ENCODE assay signal across 26 cellular contexts in the genomic region with DNA sequence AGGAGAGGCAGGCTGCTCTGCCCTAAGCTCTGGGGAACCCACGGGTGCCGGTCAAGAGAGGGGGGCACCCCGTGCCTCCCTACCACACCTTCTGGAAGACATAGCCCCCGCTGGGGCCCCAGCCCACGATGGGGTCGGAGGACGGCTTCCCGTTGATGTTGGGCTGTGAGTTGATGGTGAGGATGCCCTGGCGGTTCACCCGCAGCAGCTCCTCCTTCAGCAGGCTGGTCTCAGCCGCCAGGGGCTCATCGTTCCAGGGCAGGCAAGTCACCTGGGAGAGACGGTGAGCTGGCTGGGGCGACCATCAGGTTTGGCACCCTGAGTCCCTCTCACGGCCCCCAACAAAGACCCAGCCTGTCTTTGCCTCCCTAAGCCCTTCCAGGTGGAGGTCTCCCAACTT. TPM values are rescaled to one million over a fixed set of nuclear protein-coding genes. Genes with fewer than 3 reads are reported as not detected.
A peak's percentile ranks its signal among the peaks of the same experiment; 100 is the strongest.
DNase-seq lines count a peak whose midpoint lies in the region; FAIRE-seq and TF ChIP-seq lines count a peak whose summit lies in the region.
"Had no signal": no experiment of that assay in that cellular context is flagged by ENCODE, and none has a peak within 500 bp of the region (broad histone marks: within the 10 kb centered on the region; RNA-seq: fewer than 3 reads in every experiment).

No MANE protein-coding gene starts in this region.

- H3K36me3 Mint-ChIP-seq in CD8-positive, alpha-beta memory T cell, result peaks cover 0 to 76% (median 14%) of the 10 kb centered on the region in 3 donors
- peaks cover 14% of the 10 kb centered on the region for H3K36me3 Mint-ChIP-seq in Caco-2 (ENCODE audit: insufficient read depth, unreplicated experiment)

- CTCF ChIA-PET in CD8-positive, alpha-beta memory T cell (lab: Charles Lee), result no interaction called here
- CTCF ChIA-PET in Caco-2 (lab: Charles Lee), result no interaction called here

- BruUV-seq in Caco-2 (replicated peaks; lab: Mats Ljungman, UMichigan), result no TSS peak

- H3K4me1 ChIP-seq in CD8-positive, alpha-beta memory T cell (ENCODE audit: insufficient read depth, low read length), result no peaks in the 10 kb centered on the region
- H3K4me1 ChIP-seq in cardiac muscle cell (ENCODE audit: low read depth) (peaks cover 39% of the 10 kb centered on the region), kidney (ENCODE audit: control insufficient read depth in 1 of 2, insufficient read depth in 1 of 2, low read depth in 1 of 2, low read length in 2 of 2) (peaks cover 30 to 39% of the 10 kb centered on the region in 2 donors), skeletal muscle tissue (ENCODE audit: control insufficient read depth in 3 of 3, insufficient read depth in 3 of 3, low read length in 3 of 3) (peaks cover 52 to 69% (median 56%) of the 10 kb centered on the region in 3 donors), Caco-2 (peaks cover 19% of the 10 kb centered on the region)
- H3K4me1 ChIP-seq: BE2C had no signal

- peaks cover 16% of the 10 kb centered on the region for H3K36me3 ChIP-seq in CD8-positive, alpha-beta memory T cell (ENCODE audit: insufficient read depth, low read length)
- H3K36me3 ChIP-seq in cardiac muscle cell (peaks cover 21% of the 10 kb centered on the region), kidney (ENCODE audit: control insufficient read depth in 1 of 2, insufficient read depth in 2 of 2, low read length in 2 of 2) (peaks cover 11 to 58% of the 10 kb centered on the region in 2 donors), skeletal muscle tissue (ENCODE audit: control insufficient read depth in 3 of 3, insufficient read depth in 3 of 3, low read length in 3 of 3) (peaks cover 48 to 61% (median 61%) of the 10 kb centered on the region in 3 donors), Caco-2 (ENCODE audit: control insufficient read depth, insufficient read depth, low read length) (peaks cover 1% of the 10 kb centered on the region; the same call in 1 of the 2 replicates)
- H3K36me3 ChIP-seq: BE2C, SJSA1 had no signal

- H3K27ac ChIP-seq in CD8-positive, alpha-beta memory T cell (ENCODE audit: low read depth, low read length), result peak overlapping the region; percentile 16
- peak overlapping the region; percentile 98 for H3K27ac ChIP-seq in cardiac muscle cell
- H3K27ac ChIP-seq in kidney (ENCODE audit: low read depth in 2 of 2, low read length in 2 of 2), result no peak overlapping the region
- peak overlapping the region; percentile 58 for H3K27ac ChIP-seq in skeletal muscle tissue (ENCODE audit: low read depth, low read length)
- H3K27ac ChIP-seq: HL-60, SJSA1 had no signal

- TF ChIP-seq CTCF in cardiac muscle cell (IDR thresholded peaks at IDR 0.05; ENCODE audit: low read depth, low read length) (no peak), kidney (IDR thresholded peaks at IDR 0.05; ENCODE audit: borderline replicate concordance, extremely low read depth, insufficient read depth) (no peak), Caco-2 (IDR thresholded peaks at IDR 0.05; ENCODE audit: insufficient read depth in 1 of 2, low read depth in 1 of 2, low read length in 1 of 2, severe bottlenecking in 1 of 2, unreplicated experiment in 1 of 2) (no peak)

- no peak for FAIRE-seq in kidney (lab: Jason Lieb, UNC)
- FAIRE-seq: A204.1, H54 had no signal

- H3K9me3 Mint-ChIP-seq in CD8-positive, alpha-beta memory T cell, result no peaks in the 10 kb centered on the region
- no peaks in the 10 kb centered on the region for H3K9me3 Mint-ChIP-seq in Caco-2 (ENCODE audit: unreplicated experiment)
- H3K9me3 Mint-ChIP-seq: CD4-positive, alpha-beta T cell had no signal

- no peak for DNase-seq in CD8-positive, alpha-beta memory T cell
- DNase-seq in cardiac muscle cell (ENCODE audit: low read depth in 1 of 2, low spot score in 1 of 2), result no peak
- peak; percentile 69 for DNase-seq in kidney
- DNase-seq in iPS-NIHi7 (ENCODE audit: extremely low spot score), result no peak
- DNase-seq in NCI-H510A treated with DMSO at 0.1 percent for 48 hours (lab: John Stamatoyannopoulos, UW), result no peak
- DNase-seq in activated CD4-positive, CD25-positive, alpha-beta regulatory T cell treated with anti-CD3 and anti-CD28 coated beads, Interleukin-2, amount 50 U/mL, for 72 hours, result no peak
- DNase-seq in Caco-2, result no peak
- DNase-seq: BE2C; Calu3; CD4-positive, alpha-beta T cell; DMS79; Karpas-422; NCI-H1048; NCI-H1436; NCI-H1930; NCI-H226; NCI-H524 treated with DMSO at 0.1 percent for 48 hours; PC-3; RPMI8226 had no signal

- H3K4me3 Mint-ChIP-seq in CD8-positive, alpha-beta memory T cell, result no peak overlapping the region
- H3K4me3 Mint-ChIP-seq in Caco-2 (ENCODE audit: unreplicated experiment), result no peak overlapping the region
- H3K4me3 Mint-ChIP-seq: CD4-positive, alpha-beta T cell had no signal

- POLR2A ChIA-PET in CD8-positive, alpha-beta memory T cell (lab: Charles Lee), result interaction anchor here (0.6 kb wide), 1 partner anchor 187 kb away, joined by 3 read pairs; no protein-coding TSS in a partner anchor
- POLR2A ChIA-PET in Caco-2 (lab: Charles Lee), result interaction anchor here (0.5 to 1.0 kb wide), 2 partner anchors 12 to 18 kb away, joined by 3 read pairs; a partner anchor contains a TSS

- H3K9ac ChIP-seq in kidney (ENCODE audit: low read length in 2 of 2) (no peak overlapping the region), skeletal muscle tissue (ENCODE audit: low read depth in 1 of 3, low read length in 3 of 3) (peak overlapping the region in 1 of 3 donors; percentile 6)

- intact Hi-C loops in kidney (cut with DNase I) (no loop called here), Caco-2 (cut with micrococcal nuclease; ENCODE audit: unreplicated experiment) (no loop called here)

- H3K27ac Mint-ChIP-seq in CD8-positive, alpha-beta memory T cell, result no peak overlapping the region
- no peak overlapping the region for H3K27ac Mint-ChIP-seq in Caco-2 (ENCODE audit: unreplicated experiment)
- H3K27ac Mint-ChIP-seq: CD4-positive, alpha-beta T cell had no signal

- peaks cover 0 to 2% (median 0%) of the 10 kb centered on the region in 3 donors for H3K4me1 Mint-ChIP-seq in CD8-positive, alpha-beta memory T cell
- peaks cover 25% of the 10 kb centered on the region for H3K4me1 Mint-ChIP-seq in Caco-2 (ENCODE audit: low read depth, unreplicated experiment)

- no peaks in the 10 kb centered on the region for H3K27me3 Mint-ChIP-seq in CD8-positive, alpha-beta memory T cell
- no peaks in the 10 kb centered on the region for H3K27me3 Mint-ChIP-seq in Caco-2 (ENCODE audit: insufficient read depth, unreplicated experiment)
- H3K27me3 Mint-ChIP-seq: CD4-positive, alpha-beta T cell had no signal

- no peaks in the 10 kb centered on the region for H3K9me3 ChIP-seq in CD8-positive, alpha-beta memory T cell (ENCODE audit: low read length)
- H3K9me3 ChIP-seq in cardiac muscle cell (ENCODE audit: low read depth), result no peaks in the 10 kb centered on the region
- H3K9me3 ChIP-seq in kidney (ENCODE audit: control insufficient read depth in 1 of 2, low read length in 2 of 2), result no peaks in the 10 kb centered on the region
- no peaks in the 10 kb centered on the region for H3K9me3 ChIP-seq in skeletal muscle tissue (ENCODE audit: control insufficient read depth in 3 of 3, low read length in 3 of 3)
- H3K9me3 ChIP-seq in Caco-2, result no peaks in the 10 kb centered on the region
- H3K9me3 ChIP-seq: BE2C, SJSA1 had no signal

- H3K4me3 ChIP-seq in CD8-positive, alpha-beta memory T cell (ENCODE audit: low read length), result no peak overlapping the region
- H3K4me3 ChIP-seq in cardiac muscle cell (no peak overlapping the region), kidney (ENCODE audit: low read length in 2 of 2) (no peak overlapping the region), skeletal muscle tissue (ENCODE audit: low read length in 3 of 3) (no peak overlapping the region), Caco-2 (ENCODE audit: low read depth, low read length) (no peak overlapping the region)
- H3K4me3 ChIP-seq: SJSA1 had no signal

- no peaks in the 10 kb centered on the region for H3K27me3 ChIP-seq in CD8-positive, alpha-beta memory T cell (ENCODE audit: insufficient read depth, low read length, poor library complexity, severe bottlenecking)
- H3K27me3 ChIP-seq in cardiac muscle cell (no peaks in the 10 kb centered on the region), skeletal muscle tissue (ENCODE audit: control insufficient read depth in 3 of 3, insufficient read depth in 3 of 3, low read length in 3 of 3) (no peaks in the 10 kb centered on the region), Caco-2 (replicated peaks; ENCODE audit: control insufficient read depth, insufficient read depth, low read length) (no peaks in the 10 kb centered on the region)
- H3K27me3 ChIP-seq: BE2C, SJSA1 had no signal

RNA-seq across cellular contexts. Expression of a gene that starts 11.9 kb away (rescaled TPM):
- total RNA-seq in CD8-positive, alpha-beta memory T cell, result 10 to 100 TPM; 13.5 to 16.3 TPM
- 10.0 TPM for polyA plus RNA-seq in CD8-positive, alpha-beta memory T cell
- total RNA-seq in cardiac muscle cell, result 54.7 and 64.0 TPM in 2 replicates
- polyA plus RNA-seq in cardiac muscle cell, result 29.0 and 37.5 TPM in 2 replicates
- 65.5 TPM for total RNA-seq in kidney
- polyA plus RNA-seq in kidney (ENCODE audit: insufficient read depth, low read depth, low replicate concordance), result 10.6 TPM
- 43.3 TPM for total RNA-seq in skeletal muscle tissue
- 27.8 and 28.6 TPM in 2 replicates for total RNA-seq in Caco-2 (2022)

RNA-seq across cellular contexts. Expression of a gene that starts 12.2 kb away (rescaled TPM):
- 1 to 10 TPM; 8.9 to 9.3 TPM for total RNA-seq in CD8-positive, alpha-beta memory T cell
- 1.7 TPM for polyA plus RNA-seq in CD8-positive, alpha-beta memory T cell
- total RNA-seq in cardiac muscle cell (22.5 and 27.8 TPM in 2 replicates), kidney (26.0 TPM), skeletal muscle tissue (3.7 TPM), Caco-2 (2022) (30.4 and 34.9 TPM in 2 replicates)
- polyA plus RNA-seq in cardiac muscle cell (15.8 and 31.8 TPM in 2 replicates), kidney (ENCODE audit: insufficient read depth, low read depth, low replicate concordance) (7.1 TPM)

RNA-seq across cellular contexts. Expression of a gene that starts 31.8 kb away (rescaled TPM):
- total RNA-seq in CD8-positive, alpha-beta memory T cell, result not detected
- 0.81 TPM for polyA plus RNA-seq in CD8-positive, alpha-beta memory T cell
- total RNA-seq in cardiac muscle cell (0.14 and 1.4 TPM in 2 replicates), kidney (4.2 TPM), skeletal muscle tissue (6.8 TPM), Caco-2 (2022) (0.64 and 0.97 TPM in 2 replicates)
- polyA plus RNA-seq in cardiac muscle cell (0.44 and 1.00 TPM in 2 replicates), kidney (ENCODE audit: insufficient read depth, low read depth, low replicate concordance) (1.9 TPM)
- total RNA-seq: Calu3; CD4-positive, alpha-beta T cell; HT1080; MCF 10A; PC-3; SJSA1 had no signal

RNA-seq across cellular contexts. Expression of a gene that starts 53.8 kb away (rescaled TPM):
- total RNA-seq in CD8-positive, alpha-beta memory T cell, result not detected
- not detected for polyA plus RNA-seq in CD8-positive, alpha-beta memory T cell
- total RNA-seq in cardiac muscle cell (57.5 and 331 TPM in 2 replicates), kidney (0.50 TPM), skeletal muscle tissue (4.2 TPM), Caco-2 (2022) (not detected in 2 replicates)
- polyA plus RNA-seq in cardiac muscle cell (90.0 and 601 TPM in 2 replicates), kidney (ENCODE audit: insufficient read depth, low read depth, low replicate concordance) (not detected)
- total RNA-seq: Calu3; CD4-positive, alpha-beta T cell; HT1080; MCF 10A; PC-3; SJSA1 had no signal

RNA-seq across cellular contexts. Expression of a gene that starts 57.9 kb away (rescaled TPM):
- 10 to 100 TPM in 1 of 2 experiments, 1 to 10 TPM in 1; 9.7 to 10.6 TPM for total RNA-seq in CD8-positive, alpha-beta memory T cell
- 103 TPM for polyA plus RNA-seq in CD8-positive, alpha-beta memory T cell
- total RNA-seq in cardiac muscle cell (56.7 and 58.6 TPM in 2 replicates), kidney (66.1 TPM), skeletal muscle tissue (15.7 TPM), Caco-2 (2022) (44.2 and 44.4 TPM in 2 replicates)
- polyA plus RNA-seq in cardiac muscle cell (81.4 and 94.0 TPM in 2 replicates), kidney (ENCODE audit: insufficient read depth, low read depth, low replicate concordance) (140 TPM)

Comparison
In these comparisons a context has a peak if more than half of its experiments do, and no peak if none do; other contexts are left out.
1. H3K27ac ChIP-seq: peak in CD8-positive, alpha-beta memory T cell (single experiment), cardiac muscle cell (single experiment) and skeletal muscle tissue (single experiment); none in kidney (0 of 2).